ENCODE assay signal across 16 cellular contexts in genomic region chr18:57771626-57772025, GRCh38. TPM values are rescaled to one million over a fixed set of nuclear protein-coding genes. Genes with fewer than 3 reads are reported as not detected.
DNase-seq lines count a peak whose midpoint lies in the region; ATAC-seq, FAIRE-seq and TF ChIP-seq lines count a peak whose summit lies in the region.
"Had no signal": no experiment of that assay in that cellular context is flagged by ENCODE, and none has a peak within 500 bp of the region (broad histone marks: within the 10 kb centered on the region; RNA-seq: fewer than 3 reads in every experiment).

No MANE protein-coding gene starts in this region.

- no peaks in the 10 kb centered on the region for H4K20me1 ChIP-seq in endothelial cell of umbilical vein (replicated peaks; ENCODE audit: control insufficient read depth, extremely low read depth, insufficient read depth, low read length)

- H3K27me3 Mint-ChIP-seq in osteocyte (ENCODE audit: unreplicated experiment): no peaks in the 10 kb centered on the region
- H3K27me3 Mint-ChIP-seq: naive thymus-derived CD8-positive, alpha-beta T cell had no signal

- CTCF ChIA-PET in endothelial cell of umbilical vein (lab: Charles Lee): interaction anchor here (0.7 to 1.3 kb wide), 7 partner anchors 9 to 103 kb away, joined by 3 to 4 read pairs (median 4); no protein-coding TSS in a partner anchor

- no peak overlapping the region for H2AFZ ChIP-seq in endothelial cell of umbilical vein (ENCODE audit: low read depth, low read length)

- H3K27ac ChIP-seq in 22Rv1 (peak overlapping the region; percentile 60), endothelial cell of umbilical vein (ENCODE audit: insufficient read depth, low read depth, low read length) (peak overlapping the region; percentile 27), mesendoderm (ENCODE audit: low read depth, low read length) (no peak overlapping the region)
- H3K27ac ChIP-seq: SJSA1 had no signal

- no peak overlapping the region for H4K5ac ChIP-seq in mesendoderm (ENCODE audit: low read length)

- TF ChIP-seq CTCF in 22Rv1 (IDR thresholded peaks at IDR 0.05) (no peak), endothelial cell of umbilical vein (IDR thresholded peaks at IDR 0.05; ENCODE audit: extremely low read depth in 1 of 2, insufficient read depth in 1 of 2, low read depth in 1 of 2, low read length in 2 of 2) (no peak), osteocyte (IDR thresholded peaks at IDR 0.05) (no peak)

- POLR2A ChIA-PET in endothelial cell of umbilical vein (lab: Charles Lee): interaction anchor here (0.6 to 1.4 kb wide), 3 partner anchors 9 to 80 kb away, joined by 3 to 5 read pairs (median 3); no protein-coding TSS in a partner anchor

- H3K27ac Mint-ChIP-seq in osteocyte (ENCODE audit: unreplicated experiment): peak overlapping the region; percentile 83
- H3K27ac Mint-ChIP-seq: naive thymus-derived CD8-positive, alpha-beta T cell had no signal

- no peaks in the 10 kb centered on the region for H3K79me1 ChIP-seq in mesendoderm (ENCODE audit: low read length)

- H3K9me3 ChIP-seq in endothelial cell of umbilical vein (replicated peaks; ENCODE audit: control insufficient read depth, insufficient read depth, low read length): no peaks in the 10 kb centered on the region
- H3K9me3 ChIP-seq: SJSA1 had no signal

- no peak overlapping the region for H3K23ac ChIP-seq in mesendoderm (ENCODE audit: low read length)

- H3K9me1 ChIP-seq in endothelial cell of umbilical vein (replicated peaks; ENCODE audit: control insufficient read depth, extremely low read depth, insufficient read depth, low read length): no peaks in the 10 kb centered on the region

- H3K9ac ChIP-seq in endothelial cell of umbilical vein (replicated peaks; ENCODE audit: extremely low read depth, insufficient read depth, low read length) (no peak overlapping the region), mesendoderm (ENCODE audit: low read length) (no peak overlapping the region)

- H3K9me3 Mint-ChIP-seq in osteocyte (ENCODE audit: unreplicated experiment): no peaks in the 10 kb centered on the region
- H3K9me3 Mint-ChIP-seq: naive thymus-derived CD8-positive, alpha-beta T cell had no signal

- no peaks in the 10 kb centered on the region for H3K27me3 ChIP-seq in endothelial cell of umbilical vein (ENCODE audit: control insufficient read depth in 2 of 2, insufficient read depth in 2 of 2, low read length in 2 of 2)
- no peaks in the 10 kb centered on the region for H3K27me3 ChIP-seq in mesendoderm (ENCODE audit: insufficient read depth, low read length, poor library complexity)
- H3K27me3 ChIP-seq: SJSA1 had no signal

- H2BK15ac ChIP-seq in mesendoderm (replicated peaks; ENCODE audit: low read depth): no peak overlapping the region

- no peak for TF ChIP-seq POLR2A in endothelial cell of umbilical vein (IDR thresholded peaks at IDR 0.05; ENCODE audit: low read depth, low read length)

- peak; percentile 66 for DNase-seq in NCI-H748 (lab: John Stamatoyannopoulos, UW; ENCODE audit: unreplicated experiment)
- DNase-seq in endothelial cell of umbilical vein (ENCODE audit: low read depth, low spot score): no peak
- DNase-seq in osteocyte (ENCODE audit: extremely low spot score, unreplicated experiment): no peak
- DNase-seq in foreskin melanocyte: no peak
- DNase-seq in mesendoderm: no peak
- DNase-seq: aorta; effector CD4-positive, alpha-beta T cell; kidney glomerular epithelial cell; naive thymus-derived CD8-positive, alpha-beta T cell; NCI-H2081 treated with DMSO at 0.1 percent for 48 hours; NK-92 treated with Interleukin-12 subunit alpha and Interleukin-12 subunit beta, amount 100 ng/mL, for 24 hours; stimulated activated naive CD4-positive, alpha-beta T cell had no signal

- H3K4me1 ChIP-seq in endothelial cell of umbilical vein (ENCODE audit: control insufficient read depth, extremely low read depth, insufficient read depth, low read length) (peaks cover 48% of the 10 kb centered on the region), mesendoderm (ENCODE audit: control insufficient read depth, low read depth, low read length) (peaks cover 4% of the 10 kb centered on the region)

- H3K56ac ChIP-seq in mesendoderm (ENCODE audit: low read length): no peak overlapping the region

- no peak overlapping the region for H3K4ac ChIP-seq in mesendoderm (ENCODE audit: low read depth, low read length)

- WGBS in mesendoderm (ENCODE audit: extremely low coverage, insufficient coverage, low lambda C conversion rate): 100% methylated on average over 3 of the region's 3 CpGs

- no peak overlapping the region for H3K4me3 ChIP-seq in endothelial cell of umbilical vein (replicated peaks in 1 of 3; ENCODE audit: insufficient read depth in 1 of 3, low read depth in 1 of 3, low read length in 3 of 3)
- H3K4me3 ChIP-seq in mesendoderm (ENCODE audit: low read length): no peak overlapping the region
- H3K4me3 ChIP-seq: SJSA1 had no signal

- H3K18ac ChIP-seq in mesendoderm (ENCODE audit: low read length): no peak overlapping the region

- H3K36me3 Mint-ChIP-seq in osteocyte (ENCODE audit: unreplicated experiment): no peaks in the 10 kb centered on the region

- H4K8ac ChIP-seq in mesendoderm (ENCODE audit: low read depth, low read length): no peak overlapping the region

- H3K4me2 ChIP-seq in endothelial cell of umbilical vein (ENCODE audit: insufficient read depth, low read length): peak overlapping the region; percentile 27
- H3K4me2 ChIP-seq in mesendoderm (ENCODE audit: low read length): no peak overlapping the region

- H2BK120ac ChIP-seq in mesendoderm (ENCODE audit: low read depth, low read length): no peak overlapping the region

- no peak overlapping the region for H3K4me3 Mint-ChIP-seq in osteocyte (ENCODE audit: unreplicated experiment)
- H3K4me3 Mint-ChIP-seq: naive thymus-derived CD8-positive, alpha-beta T cell had no signal

- H3K79me2 ChIP-seq in endothelial cell of umbilical vein (ENCODE audit: control insufficient read depth, insufficient read depth, low read length): peaks cover 46% of the 10 kb centered on the region
- no peaks in the 10 kb centered on the region for H3K79me2 ChIP-seq in mesendoderm (ENCODE audit: control insufficient read depth, insufficient read depth, low read length)

- intact Hi-C loops in endothelial cell of umbilical vein (cut with micrococcal nuclease): loop anchor here (1.0 kb wide), 1 partner anchor 9 kb away; no protein-coding TSS in a partner anchor

- no peak overlapping the region for H2BK5ac ChIP-seq in mesendoderm (ENCODE audit: low read length)

- TSS peak; percentile 54 for BruUV-seq in endothelial cell of umbilical vein (replicated peaks; lab: Mats Ljungman, UMichigan)

- dilution Hi-C loops in endothelial cell of umbilical vein (cut with MboI; ENCODE audit: extremely low pct_ligation_motif_present, low sequenced_read_pairs): no loop called here

- H2AK5ac ChIP-seq in mesendoderm (ENCODE audit: low read length): no peak overlapping the region

- peaks cover 90% of the 10 kb centered on the region for H3K4me1 Mint-ChIP-seq in osteocyte (ENCODE audit: unreplicated experiment)

- H3K36me3 ChIP-seq in endothelial cell of umbilical vein (ENCODE audit: control insufficient read depth in 2 of 2, extremely low read depth in 1 of 2, insufficient read depth in 2 of 2, low read length in 2 of 2) (peaks cover 0 to 2% of the 10 kb centered on the region in 2 experiments), mesendoderm (ENCODE audit: control insufficient read depth, insufficient read depth, low read length) (no peaks in the 10 kb centered on the region)
- H3K36me3 ChIP-seq: SJSA1 had no signal

- no peak for FAIRE-seq in endothelial cell of umbilical vein (lab: Jason Lieb, UNC)

- no peak for ATAC-seq in HG02970 (IDR thresholded peaks at IDR 0.05; ENCODE audit: low FRiP score, unreplicated experiment)
- no peak for ATAC-seq in GM21390 (IDR thresholded peaks at IDR 0.05; ENCODE audit: unreplicated experiment)
- ATAC-seq: naive thymus-derived CD8-positive, alpha-beta T cell had no signal

TF ChIP-seq in endothelial cell of umbilical vein, 7 proteins besides CTCF, POLR2A, EP300 and RAD21:
- TF ChIP-seq FOS (IDR thresholded peaks at IDR 0.05; ENCODE audit: borderline replicate concordance, insufficient read depth, low read length): no peak
- no peak for TF ChIP-seq JUN (IDR thresholded peaks at IDR 0.05; ENCODE audit: borderline replicate concordance, insufficient read depth, insufficient read length, low read depth)
- TF ChIP-seq GATA2 (IDR thresholded peaks at IDR 0.05; ENCODE audit: insufficient read depth, insufficient read length, low read depth, low read length): no peak
- no peak for TF ChIP-seq MYC (IDR thresholded peaks at IDR 0.05; ENCODE audit: low read depth, low read length)
- no peak for TF ChIP-seq POLR2AphosphoS5 (IDR thresholded peaks at IDR 0.05; ENCODE audit: insufficient read depth, low read depth, low read length)
- TF ChIP-seq EZH2 (IDR thresholded peaks at IDR 0.05; ENCODE audit: borderline replicate concordance, low read depth, low read length, severe bottlenecking): no peak
- TF ChIP-seq MAX (IDR thresholded peaks at IDR 0.05; ENCODE audit: insufficient read depth, insufficient read length): no peak

RNA-seq across cellular contexts. Expression of gene ATP8B1, which starts 31.5 kb away (rescaled TPM):
- total RNA-seq in endothelial cell of umbilical vein: 86.5 and 100 TPM in 2 replicates
- 42.7 and 49.3 TPM in 2 replicates for polyA plus RNA-seq in endothelial cell of umbilical vein
- polyA plus RNA-seq in endothelial cell of umbilical vein (2011; cell fraction: cytosol; rRNA removed): 32.7 and 33.4 TPM in 2 replicates
- 82.2 and 90.1 TPM in 2 replicates for polyA plus RNA-seq in endothelial cell of umbilical vein (2011; cell fraction: nucleus; rRNA removed)
- 17.7 and 27.5 TPM in 2 replicates for polyA plus RNA-seq in endothelial cell of umbilical vein (2012)
- 164 and 167 TPM in 2 replicates for polyA minus RNA-seq in endothelial cell of umbilical vein
- 0.72 TPM for polyA minus RNA-seq in endothelial cell of umbilical vein (2011; cell fraction: cytosol; rRNA and poly(A)+ RNA removed)
- polyA minus RNA-seq in endothelial cell of umbilical vein (2011; cell fraction: nucleus; rRNA and poly(A)+ RNA removed): 135 and 183 TPM in 2 replicates
- 38.5 and 38.7 TPM in 2 replicates for total RNA-seq in osteocyte
- polyA plus RNA-seq in mesendoderm (2013, experiment 1 of 2): 2.4 TPM
- 2.4 TPM for polyA plus RNA-seq in mesendoderm (2013, experiment 2 of 2)
- polyA plus RNA-seq: naive thymus-derived CD8-positive, alpha-beta T cell had no signal
